ENCODE assay signal across 15 cellular contexts in the genomic region with DNA sequence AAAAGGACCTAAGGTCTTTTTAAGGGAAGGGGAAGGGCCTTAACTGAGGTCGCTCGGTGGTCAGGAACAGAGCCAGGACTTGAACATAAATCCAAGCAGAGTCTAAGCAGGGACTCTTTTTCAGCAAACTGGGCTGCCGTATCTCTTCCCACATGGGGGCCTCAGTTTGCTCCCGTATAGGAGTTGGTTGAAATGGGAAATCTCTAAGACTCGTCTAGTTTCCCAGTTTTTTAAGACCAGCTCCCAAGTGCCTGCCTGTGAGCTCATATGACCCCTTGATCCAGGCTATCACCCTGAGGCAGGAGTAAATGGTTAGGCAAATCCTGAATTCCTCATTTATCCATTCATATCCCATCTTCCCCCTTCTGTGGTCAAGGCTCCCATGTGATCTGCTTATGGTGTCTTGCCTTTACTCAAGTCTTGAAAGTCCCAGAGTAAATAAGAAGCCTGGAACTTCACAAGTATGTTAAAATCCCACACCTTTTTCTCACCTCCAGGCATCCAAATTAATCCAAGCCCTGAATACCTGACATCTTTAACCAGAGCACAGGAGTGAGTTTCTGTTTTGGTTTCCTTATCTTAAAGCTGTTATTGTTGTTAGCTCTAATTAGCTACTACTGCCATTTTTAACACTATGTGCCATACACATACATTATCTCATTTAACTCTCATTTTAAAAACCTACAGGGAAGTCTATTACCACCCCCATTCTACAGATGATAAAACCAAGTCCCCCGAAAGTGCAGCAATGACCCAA. TPM values are rescaled to one million over a fixed set of nuclear protein-coding genes. Genes with fewer than 3 reads are reported as not detected.
DNase-seq lines count a peak whose midpoint lies in the region; ATAC-seq, FAIRE-seq and TF ChIP-seq lines count a peak whose summit lies in the region.
"Had no signal": no experiment of that assay in that cellular context is flagged by ENCODE, and none has a peak within 500 bp of the region (broad histone marks: within the 10 kb centered on the region; RNA-seq: fewer than 3 reads in every experiment).

No MANE protein-coding gene starts in this region.

- H3K9me3 ChIP-seq in fibroblast of lung (ENCODE audit: control insufficient read depth, insufficient read depth, low read depth, low read length) (no peaks in the 10 kb centered on the region), skeletal muscle satellite cell (replicated peaks; ENCODE audit: low read length) (no peaks in the 10 kb centered on the region)

- DNase-seq in ELR (ENCODE audit: low read depth) (peak; percentile 73), RWPE1 (ENCODE audit: low spot score) (peak; percentile 54), fibroblast of lung (ENCODE audit: low read depth in 2 of 2) (peak; percentile 42 to 76), RCC 7860 (ENCODE audit: low spot score) (no peak), Kasumi-1 (lab: John Stamatoyannopoulos, UW) (no peak), NCI-H526 (lab: John Stamatoyannopoulos, UW) (no peak)
- DNase-seq: activated CD4-positive, alpha-beta T cell treated with anti-CD3 and anti-CD28 coated beads for 1 hour; activated T-cell treated with anti-CD3 and anti-CD28 coated beads, Interleukin-2, amount 50 U/mL, for 4 hours; CD4-positive, alpha-beta memory T cell; NCI-H1436 treated with DMSO at 0.1 percent for 48 hours; NCI-H774 had no signal

- no peak for TF ChIP-seq CTCF in RWPE1 (conservative IDR thresholded peaks at IDR 0.05; ENCODE audit: low read depth)
- no peak for TF ChIP-seq CTCF in fibroblast of lung (conservative IDR thresholded peaks at IDR 0.05 in 1 of 2, IDR thresholded peaks at IDR 0.05 in 1 of 2; ENCODE audit: low read depth in 1 of 2, low read length in 2 of 2)

- POLR2A ChIA-PET in RWPE1 (lab: Yijun Ruan, JAX; ENCODE audit: low non-redundant PET): no interaction called here

- no peak for FAIRE-seq in RCC 7860 (lab: Jason Lieb, UNC)
- FAIRE-seq: endothelial cell of umbilical vein, HTR-8/SVneo had no signal

- peaks cover 42% of the 10 kb centered on the region for H3K4me1 ChIP-seq in fibroblast of lung (ENCODE audit: control insufficient read depth, extremely low read depth, insufficient read depth, low read length)
- peaks cover 44% of the 10 kb centered on the region for H3K4me1 ChIP-seq in skeletal muscle satellite cell (ENCODE audit: control insufficient read depth, insufficient read depth, low read length)

- H3K4me3 ChIP-seq in fibroblast of lung (replicated peaks in 1 of 4; ENCODE audit: control extremely low read depth in 1 of 4, insufficient read depth in 1 of 4, low read depth in 3 of 4, low read length in 4 of 4) (no peak overlapping the region), skeletal muscle satellite cell (ENCODE audit: low read length) (no peak overlapping the region)

- H3K27me3 ChIP-seq in fibroblast of lung (ENCODE audit: control insufficient read depth, insufficient read depth, low read length) (no peaks in the 10 kb centered on the region), skeletal muscle satellite cell (ENCODE audit: control insufficient read depth, insufficient read depth, low read length) (peaks cover 4% of the 10 kb centered on the region)

- peak overlapping the region; percentile 85 for H3K27ac ChIP-seq in RWPE1
- H3K27ac ChIP-seq in fibroblast of lung (ENCODE audit: insufficient read depth, low read length): peak overlapping the region; percentile 55

- CTCF ChIA-PET in RWPE1 (lab: Yijun Ruan, JAX): interaction anchor here (0.6 to 0.9 kb wide), 4 partner anchors 12 to 697 kb away, joined by 3 to 8 read pairs (median 4); no protein-coding TSS in a partner anchor

- H3K36me3 ChIP-seq in fibroblast of lung (ENCODE audit: control insufficient read depth, insufficient read depth, low read length) (peaks cover 2% of the 10 kb centered on the region), skeletal muscle satellite cell (ENCODE audit: insufficient read depth, low read length) (no peaks in the 10 kb centered on the region)

- ATAC-seq in HG02884 (IDR thresholded peaks at IDR 0.05; ENCODE audit: unreplicated experiment): no peak
- ATAC-seq: activated T-cell treated with anti-CD3 and anti-CD28 coated beads, Interleukin-2, amount 50 U/mL, for 4 hours had no signal

- H3K9ac ChIP-seq in fibroblast of lung (ENCODE audit: insufficient read depth, low read length): no peak overlapping the region
- peak overlapping the region; percentile 14 for H3K9ac ChIP-seq in skeletal muscle satellite cell (ENCODE audit: low read depth, low read length)

- no peak overlapping the region for H2AFZ ChIP-seq in fibroblast of lung (ENCODE audit: low read length)

- H4K20me1 ChIP-seq in fibroblast of lung (ENCODE audit: control insufficient read depth, extremely low read depth, insufficient read depth, low read length): no peaks in the 10 kb centered on the region

- H3K79me2 ChIP-seq in fibroblast of lung (ENCODE audit: control insufficient read depth, insufficient read depth, low read length): peaks cover 22% of the 10 kb centered on the region

- peak overlapping the region; percentile 9 for H3K4me2 ChIP-seq in fibroblast of lung (ENCODE audit: extremely low read depth, insufficient read depth, low read length)
- no peak overlapping the region for H3K4me2 ChIP-seq in skeletal muscle satellite cell (ENCODE audit: low read length)

RNA-seq across cellular contexts. Expression of a gene that starts 3.0 kb away (rescaled TPM):
- total RNA-seq in fibroblast of lung: 5.9 and 8.5 TPM in 2 replicates
- polyA plus RNA-seq in fibroblast of lung: 3.3 and 12.5 TPM in 2 replicates
- polyA plus RNA-seq in fibroblast of lung (2012): 6.5 and 18.6 TPM in 2 replicates
- 16.3 and 29.0 TPM in 2 replicates for polyA minus RNA-seq in fibroblast of lung (ENCODE audit: low replicate concordance)
- 2.3 and 5.0 TPM in 2 replicates for total RNA-seq in skeletal muscle satellite cell (2012; rRNA removed)
- total RNA-seq: activated T-cell treated with anti-CD3 and anti-CD28 coated beads, Interleukin-2, amount 50 U/mL, for 4 hours; CD4-positive, alpha-beta memory T cell had no signal
- polyA plus RNA-seq: CD4-positive, alpha-beta memory T cell had no signal

RNA-seq across cellular contexts. Expression of a gene that starts 10.2 kb away (rescaled TPM):
- 0.77 and 2.1 TPM in 2 replicates for total RNA-seq in fibroblast of lung
- polyA plus RNA-seq in fibroblast of lung: 1.5 and 3.1 TPM in 2 replicates
- 1.8 and 4.1 TPM in 2 replicates for polyA plus RNA-seq in fibroblast of lung (2012)
- polyA minus RNA-seq in fibroblast of lung (ENCODE audit: low replicate concordance): 1.3 and 2.5 TPM in 2 replicates
- 0.66 TPM in 1 of 2 replicates, not detected in the other for total RNA-seq in skeletal muscle satellite cell (2012; rRNA removed)
- total RNA-seq: activated T-cell treated with anti-CD3 and anti-CD28 coated beads, Interleukin-2, amount 50 U/mL, for 4 hours; CD4-positive, alpha-beta memory T cell; endothelial cell of umbilical vein had no signal
- polyA plus RNA-seq: CD4-positive, alpha-beta memory T cell; endothelial cell of umbilical vein had no signal

RNA-seq across cellular contexts. Expression of a gene that starts 57.7 kb away (rescaled TPM):
- total RNA-seq in fibroblast of lung: 10.6 and 11.0 TPM in 2 replicates
- polyA plus RNA-seq in fibroblast of lung: 8.5 and 12.1 TPM in 2 replicates
- 20.0 and 24.0 TPM in 2 replicates for polyA plus RNA-seq in fibroblast of lung (2012)
- 18.2 and 19.0 TPM in 2 replicates for polyA minus RNA-seq in fibroblast of lung (ENCODE audit: low replicate concordance)
- total RNA-seq in skeletal muscle satellite cell (2012; rRNA removed): 26.6 and 28.1 TPM in 2 replicates

Comparison
In these comparisons a context has a peak if more than half of its experiments do, and no peak if none do; other contexts are left out.
1. DNase-seq: peak in ELR (single experiment), RWPE1 (single experiment) and fibroblast of lung (2 of 2); none in RCC 7860 (single experiment), Kasumi-1 (0 of 2) and NCI-H526 (0 of 2).